8 cellular contexts compared by ENCODE assay signal in the genomic region with DNA sequence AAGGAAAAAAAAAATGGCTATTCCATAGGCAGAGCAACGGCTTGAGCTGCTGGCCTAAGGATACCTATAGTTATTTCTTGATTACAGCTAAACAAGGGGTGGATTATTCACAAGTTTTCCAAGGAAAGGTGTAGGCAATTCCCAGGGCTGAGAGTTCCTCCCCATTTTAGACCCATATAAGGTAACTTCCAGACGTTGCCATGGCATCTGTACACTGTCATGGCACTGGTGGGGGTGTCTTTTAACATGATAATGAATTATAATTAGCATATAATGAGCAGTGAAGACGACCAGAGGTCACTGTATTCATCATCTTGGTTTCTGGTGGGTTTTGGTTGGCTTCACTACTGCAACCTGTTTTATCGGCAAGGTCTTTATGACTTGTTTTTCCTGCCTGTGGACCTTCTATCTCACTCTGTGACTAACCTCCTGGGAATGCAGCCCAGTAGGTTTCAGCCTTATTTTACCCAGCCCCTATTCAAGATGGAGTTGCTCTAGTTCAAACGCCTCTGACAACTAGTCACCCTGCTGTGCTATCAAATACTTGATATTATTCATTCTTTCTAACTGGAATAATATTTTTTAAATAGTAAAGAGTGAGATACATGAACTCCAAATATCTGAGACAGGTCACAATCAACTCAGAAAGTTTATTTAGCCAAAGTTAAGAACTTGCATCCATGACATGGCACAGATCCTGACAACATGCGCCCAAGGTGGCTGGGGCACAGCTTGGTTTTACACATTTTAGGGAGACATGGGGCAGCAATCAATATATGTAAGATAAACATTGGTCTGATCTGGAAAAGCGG. TPM values are rescaled to one million over a fixed set of nuclear protein-coding genes. Genes with fewer than 3 reads are reported as not detected.
A peak's percentile ranks its signal among the peaks of the same experiment; 100 is the strongest.
DNase-seq lines count a peak whose midpoint lies in the region; ATAC-seq and TF ChIP-seq lines count a peak whose summit lies in the region.

No MANE protein-coding gene starts in this region.

- peaks cover 13% of the 10 kb centered on the region for H3K4me1 Mint-ChIP-seq in activated naive CD4-positive, alpha-beta T cell treated with anti-CD3 and anti-CD28 coated beads for 36 hours (ENCODE audit: low read depth)
- H3K4me1 Mint-ChIP-seq in activated naive CD8-positive, alpha-beta T cell (ENCODE audit: low read depth) = peaks cover 31% of the 10 kb centered on the region

- ATAC-seq in thoracic aorta (ENCODE audit: insufficient number of reproducible peaks, low FRiP score, low read depth) (no peak), GM18870 (IDR thresholded peaks at IDR 0.05; ENCODE audit: unreplicated experiment) (no peak)

- TF ChIP-seq CTCF in thoracic aorta (IDR thresholded peaks at IDR 0.05) = no peak

- no peaks in the 10 kb centered on the region for H3K36me3 ChIP-seq in thoracic aorta

- DNase-seq in activated naive CD4-positive, alpha-beta T cell treated with anti-CD3 and anti-CD28 coated beads for 36 hours = no peak
- no peak for DNase-seq in activated naive CD4-positive, alpha-beta T cell (lab: John Stamatoyannopoulos, UW)
- peak; percentile 57 for DNase-seq in iris pigment epithelial cell (ENCODE audit: low read depth)
- no peak for DNase-seq in thoracic aorta (ENCODE audit: low spot score)
- DNase-seq in SKM-1 treated with dmso at 0.1 percent for 144 hours (lab: John Stamatoyannopoulos, UW; ENCODE audit: unreplicated experiment) = no peak
- DNase-seq in HuH-7.5 (ENCODE audit: low spot score) = no peak

- peaks cover 1% of the 10 kb centered on the region for H3K36me3 Mint-ChIP-seq in activated naive CD4-positive, alpha-beta T cell treated with anti-CD3 and anti-CD28 coated beads for 36 hours (ENCODE audit: low read depth)
- peaks cover 2% of the 10 kb centered on the region for H3K36me3 Mint-ChIP-seq in activated naive CD8-positive, alpha-beta T cell

- H3K4me3 Mint-ChIP-seq in activated naive CD4-positive, alpha-beta T cell treated with anti-CD3 and anti-CD28 coated beads for 36 hours = peak overlapping the region; percentile 98
- peak overlapping the region; percentile 98 for H3K4me3 Mint-ChIP-seq in activated naive CD8-positive, alpha-beta T cell

- H3K27me3 ChIP-seq in thoracic aorta (replicated peaks; ENCODE audit: insufficient read depth) = no peaks in the 10 kb centered on the region

- intact Hi-C loops in activated naive CD4-positive, alpha-beta T cell treated with anti-CD3 and anti-CD28 coated beads for 36 hours (cut with micrococcal nuclease) = loop anchor here (2.0 kb wide), 1 partner anchor 53 kb away; no protein-coding TSS in a partner anchor

- H3K9me3 ChIP-seq in thoracic aorta = no peaks in the 10 kb centered on the region

- H3K4me3 ChIP-seq in thoracic aorta = peak overlapping the region; percentile 97

- no peak overlapping the region for H3K27ac Mint-ChIP-seq in activated naive CD4-positive, alpha-beta T cell treated with anti-CD3 and anti-CD28 coated beads for 36 hours
- H3K27ac Mint-ChIP-seq in activated naive CD8-positive, alpha-beta T cell = peak overlapping the region; percentile 34

- H3K4me1 ChIP-seq in thoracic aorta (ENCODE audit: control insufficient read depth in 1 of 2, low read depth in 2 of 2) = peaks cover 12 to 31% of the 10 kb centered on the region in 2 donors

- H3K27ac ChIP-seq in thoracic aorta = no peak overlapping the region

- CTCF ChIA-PET in activated naive CD4-positive, alpha-beta T cell treated with anti-CD3 and anti-CD28 coated beads for 36 hours (lab: Charles Lee) = no interaction called here

- H3K27me3 Mint-ChIP-seq in activated naive CD4-positive, alpha-beta T cell treated with anti-CD3 and anti-CD28 coated beads for 36 hours (ENCODE audit: low read depth) = no peaks in the 10 kb centered on the region
- no peaks in the 10 kb centered on the region for H3K27me3 Mint-ChIP-seq in activated naive CD8-positive, alpha-beta T cell

- no peaks in the 10 kb centered on the region for H3K9me3 Mint-ChIP-seq in activated naive CD4-positive, alpha-beta T cell treated with anti-CD3 and anti-CD28 coated beads for 36 hours
- no peaks in the 10 kb centered on the region for H3K9me3 Mint-ChIP-seq in activated naive CD8-positive, alpha-beta T cell (ENCODE audit: low read depth)

RNA-seq across cellular contexts. Expression of a gene that starts 1.4 kb away (rescaled TPM):
- 10 to 100 TPM; 28.3 to 28.7 TPM for total RNA-seq in activated naive CD4-positive, alpha-beta T cell treated with anti-CD3 and anti-CD28 coated beads for 36 hours
- 10 to 100 TPM; 17.2 to 24.6 TPM for total RNA-seq in thoracic aorta

RNA-seq across cellular contexts. Expression of a gene that starts 42.7 kb away (rescaled TPM):
- not detected for total RNA-seq in activated naive CD4-positive, alpha-beta T cell treated with anti-CD3 and anti-CD28 coated beads for 36 hours
- 10 to 100 TPM; 47.3 to 98.8 TPM for total RNA-seq in thoracic aorta

Comparison
In these comparisons a context has a peak if more than half of its experiments do, and no peak if none do; other contexts are left out.
1. RNA of a gene that starts 42.7 kb away (total RNA-seq): 47.3 to 98.8 TPM in thoracic aorta; not detected in activated naive CD4-positive, alpha-beta T cell treated with anti-CD3 and anti-CD28 coated beads for 36 hours; every median in the first group is over 10 times any median in the second.